ENCODE assay signal across 10 cellular contexts in genomic region chr12:27555316-27555715, GRCh38. TPM values are rescaled to one million over a fixed set of nuclear protein-coding genes. Genes with fewer than 3 reads are reported as not detected.
DNase-seq lines count a peak whose midpoint lies in the region; TF ChIP-seq lines count a peak whose summit lies in the region.
"Had no signal": no experiment of that assay in that cellular context is flagged by ENCODE, and none has a peak within 500 bp of the region (broad histone marks: within the 10 kb centered on the region; RNA-seq: fewer than 3 reads in every experiment).

No MANE protein-coding gene starts in this region.

- H3K4me3 ChIP-seq in muscle layer of duodenum (ENCODE audit: low read depth in 1 of 2, low read length in 2 of 2) (peak overlapping the region; percentile 25 to 28), tibial artery (peak overlapping the region; percentile 27 to 36), OCI-LY7 (ENCODE audit: low read depth, low read length, poor library complexity, severe bottlenecking) (no peak overlapping the region)

- H3K27ac ChIP-seq in muscle layer of duodenum (ENCODE audit: low read length) (peak overlapping the region; percentile 37), tibial artery (peak overlapping the region; percentile 39 to 64), OCI-LY7 (ENCODE audit: low read depth, low read length, poor library complexity, severe bottlenecking) (no peak overlapping the region)
- H3K27ac ChIP-seq: HL-60 had no signal

- no peaks in the 10 kb centered on the region for H3K9me3 ChIP-seq in muscle layer of duodenum (ENCODE audit: control insufficient read depth in 1 of 2, low read length in 2 of 2)
- no peaks in the 10 kb centered on the region for H3K9me3 ChIP-seq in tibial artery
- H3K9me3 ChIP-seq in OCI-LY7 (ENCODE audit: low read length), result no peaks in the 10 kb centered on the region

- no TSS peak for BruUV-seq in OCI-LY7 (replicated peaks; lab: Mats Ljungman, UMichigan)

- H3K4me1 ChIP-seq in muscle layer of duodenum (ENCODE audit: control insufficient read depth in 1 of 2, insufficient read depth in 2 of 2, low read length in 2 of 2), result peaks cover 15 to 38% of the 10 kb centered on the region in 2 donors
- peaks cover 0 to 67% (median 54%) of the 10 kb centered on the region in 4 donors for H3K4me1 ChIP-seq in tibial artery
- no peaks in the 10 kb centered on the region for H3K4me1 ChIP-seq in OCI-LY7 (ENCODE audit: insufficient read depth, low read length, poor library complexity, severe bottlenecking)

- no peaks in the 10 kb centered on the region for H3K27me3 Mint-ChIP-seq in chondrocyte (ENCODE audit: low read depth)
- H3K27me3 Mint-ChIP-seq: progenitor cell of endocrine pancreas had no signal

- H4K20me1 ChIP-seq in OCI-LY7 (ENCODE audit: insufficient read depth, low read length), result no peaks in the 10 kb centered on the region

- no peak overlapping the region for H3K4me2 ChIP-seq in OCI-LY7 (ENCODE audit: low read length)

- TF ChIP-seq CTCF in chondrocyte (IDR thresholded peaks at IDR 0.05) (no peak), tibial artery (IDR thresholded peaks at IDR 0.05) (no peak), GM10248 (IDR thresholded peaks at IDR 0.05; ENCODE audit: control extremely low read depth, extremely low read depth, low read depth, missing control alignments) (no peak), OCI-LY7 (conservative IDR thresholded peaks at IDR 0.05; ENCODE audit: low read length) (no peak)

- H3K36me3 Mint-ChIP-seq in chondrocyte (ENCODE audit: low read depth), result no peaks in the 10 kb centered on the region

- CTCF ChIA-PET in GM10248 (lab: Yijun Ruan, JAX) (interaction anchor here (0.9 to 3.4 kb wide), 8 partner anchors 8 to 121 kb away, joined by 3 to 15 read pairs (median 4); no protein-coding TSS in a partner anchor), OCI-LY7 (lab: Charles Lee; ENCODE audit: unreplicated experiment) (no interaction called here)

- peak overlapping the region; percentile 68 for H3K4me3 Mint-ChIP-seq in chondrocyte (ENCODE audit: unreplicated experiment)

- intact Hi-C loops in tibial artery (cut with DNase I; ENCODE audit: low total_unique reads) (no loop called here), OCI-LY7 (cut with micrococcal nuclease; ENCODE audit: unreplicated experiment) (no loop called here)

- DNase-seq in NCI-H446 (lab: John Stamatoyannopoulos, UW), result peak; percentile 32 to 56
- no peak for DNase-seq in chondrocyte (ENCODE audit: low spot score)
- DNase-seq in tibial artery, result no peak
- no peak for DNase-seq in GM10248 (ENCODE audit: extremely low spot score)
- no peak for DNase-seq in OCI-LY7 (ENCODE audit: low spot score)
- DNase-seq in activated CD8-positive, alpha-beta memory T cell treated with anti-CD3 and anti-CD28 coated beads, Interleukin-2, amount 50 U/mL, for 4 hours, result no peak
- DNase-seq: NCI-H2107 had no signal

- H3K4me1 Mint-ChIP-seq in chondrocyte (ENCODE audit: low read depth), result peaks cover 70% of the 10 kb centered on the region

- no peaks in the 10 kb centered on the region for H3K9me3 Mint-ChIP-seq in chondrocyte (ENCODE audit: low read depth)

- peak overlapping the region; percentile 95 for H3K27ac Mint-ChIP-seq in chondrocyte (ENCODE audit: unreplicated experiment)
- H3K27ac Mint-ChIP-seq: progenitor cell of endocrine pancreas had no signal

- H3K36me3 ChIP-seq in muscle layer of duodenum (ENCODE audit: control insufficient read depth in 1 of 2, insufficient read depth in 2 of 2, low read length in 2 of 2), result no peaks in the 10 kb centered on the region
- H3K36me3 ChIP-seq in tibial artery, result no peaks in the 10 kb centered on the region
- H3K36me3 ChIP-seq in OCI-LY7 (ENCODE audit: insufficient read depth, low read length), result no peaks in the 10 kb centered on the region

- H3K79me2 ChIP-seq in OCI-LY7 (ENCODE audit: insufficient read depth, low read depth, low read length), result no peaks in the 10 kb centered on the region

- no peaks in the 10 kb centered on the region for H3K9me2 ChIP-seq in OCI-LY7 (ENCODE audit: insufficient read depth, low read length)

- no peaks in the 10 kb centered on the region for H3K27me3 ChIP-seq in muscle layer of duodenum (ENCODE audit: low read depth, low read length)
- no peaks in the 10 kb centered on the region for H3K27me3 ChIP-seq in tibial artery

- POLR2A ChIA-PET in GM10248 (lab: Yijun Ruan, JAX) (no interaction called here), OCI-LY7 (lab: Charles Lee) (interaction anchor here (0.7 to 2.0 kb wide), 5 partner anchors 20 to 836 kb away, joined by 3 to 7 read pairs (median 3); no protein-coding TSS in a partner anchor)

- H2AFZ ChIP-seq in OCI-LY7 (ENCODE audit: low read length), result no peak overlapping the region

RNA-seq across cellular contexts. Expression of gene PPFIBP1, which starts 31.3 kb away (rescaled TPM):
- total RNA-seq in chondrocyte (83.6 to 87.6 TPM (median 85.0 TPM) in 3 replicates), OCI-LY7 (2022) (12.1 and 14.6 TPM in 2 replicates)
- total RNA-seq in OCI-LY7 (2014; rRNA removed; shearing (Covaris generic)), result 7.3 and 12.7 TPM in 2 replicates

Comparison
In these comparisons a context has a peak if more than half of its experiments do, and no peak if none do; other contexts are left out.
1. DNase-seq: peak in NCI-H446 (2 of 2); none in chondrocyte (single experiment), tibial artery (0 of 2), GM10248 (single experiment), OCI-LY7 (single experiment) and activated CD8-positive, alpha-beta memory T cell treated with anti-CD3 and anti-CD28 coated beads, Interleukin-2, amount 50 U/mL, for 4 hours (single experiment).